In genomic region chr7:24668922-24669635, GRCh38 we compare ENCODE assay signal across 15 cellular contexts.
DNase-seq lines count a peak whose midpoint lies in the region; ATAC-seq, FAIRE-seq and TF ChIP-seq lines count a peak whose summit lies in the region.
"Had no signal": no experiment of that assay in that cellular context is flagged by ENCODE, and none has a peak within 500 bp of the region (broad histone marks: within the 10 kb centered on the region; RNA-seq: fewer than 3 reads in every experiment).

No MANE protein-coding gene starts in this region.

- peaks cover 0 to 16% of the 10 kb centered on the region in 2 experiments; a peak in 2 of 5 replicates for H3K4me1 ChIP-seq in K562 (replicated peaks in 1 of 2; ENCODE audit: control insufficient read depth in 2 of 2, insufficient read depth in 2 of 2, low read length in 2 of 2)
- H3K4me1 ChIP-seq: SJCRH30, uterus had no signal

- H3K4me3 ChIP-seq in K562 (no peak overlapping the region), coronary artery (no peak overlapping the region)
- H3K4me3 ChIP-seq: SJCRH30, uterus had no signal

- no TSS peak for BruUV-seq in K562 (replicated peaks; lab: Mats Ljungman, UMichigan)

- FAIRE-seq in K562 (lab: Jason Lieb, UNC), result no peak

- no peaks in the 10 kb centered on the region for H3K9me1 ChIP-seq in K562 (ENCODE audit: control insufficient read depth, insufficient read depth, low read length)

- DNase-seq in AG08395 (ENCODE audit: low spot score) (peak; percentile 2), LHCN-M2 (ENCODE audit: low read depth) (peak; percentile 87), K562 (ENCODE audit: extremely low read depth in 1 of 4, low spot score in 3 of 4) (peak in 1 of 4 experiments; percentile 9), left colon (peak; percentile 6 to 27), D341Med (ENCODE audit: low spot score) (no peak), coronary artery (ENCODE audit: low spot score) (no peak)
- DNase-seq: activated CD4-positive, alpha-beta T cell treated with anti-CD3 and anti-CD28 coated beads for 48 hours; NCI-H1417 treated with DMSO at 0.1 percent for 48 hours; NCI-H69; stimulated activated CD4-positive, alpha-beta T cell treated with anti-CD3 and anti-CD28 coated beads, Interleukin-12 subunit alpha, Interleukin-12 subunit beta, amount 100 ng/mL, for 4 hours; uterus had no signal

- ATAC-seq in K562 (peak; percentile 33; the same call in 1 of the 3 replicates), left colon (peak; percentile 100), GM18907 (IDR thresholded peaks at IDR 0.05; ENCODE audit: unreplicated experiment) (no peak), HG03108 (IDR thresholded peaks at IDR 0.05; ENCODE audit: unreplicated experiment) (no peak)
- ATAC-seq: activated T-helper 17 cell treated with anti-CD3 and anti-CD28 coated beads, Interleukin-2, amount 50 U/mL, for 72 hours had no signal

- TF ChIP-seq EP300 in K562 (IDR thresholded peaks at IDR 0.05; ENCODE audit: low read length), result no peak

- CTCF ChIA-PET in K562 (lab: Yijun Ruan, JAX; ENCODE audit: low intra/inter-chr PET ratio), result no interaction called here

- no peaks in the 10 kb centered on the region for H4K20me1 ChIP-seq in K562 (replicated peaks; ENCODE audit: control insufficient read depth, insufficient read depth, low read length)

- no peaks in the 10 kb centered on the region for H3K79me2 ChIP-seq in K562 (ENCODE audit: control insufficient read depth, insufficient read depth, low read length)

- H3K9ac ChIP-seq in K562 (ENCODE audit: insufficient read depth in 1 of 2, low read depth in 2 of 2, low read length in 2 of 2), result no peak overlapping the region

- TF ChIP-seq POLR2A in K562 (conservative IDR thresholded peaks at IDR 0.05), result no peak

- 39% methylated on average over 3 of the region's 3 CpGs for WGBS in K562 (ENCODE audit: insufficient coverage, low coverage, missing lambda C conversion rate)

- in situ Hi-C loops in K562 (cut with MboI), result loop anchor here (10.0 kb wide), 2 partner anchors 364 to 1104 kb away; no protein-coding TSS in a partner anchor

- H3K27me3 ChIP-seq in K562 (ENCODE audit: control insufficient read depth in 2 of 2, insufficient read depth in 2 of 2, low read length in 2 of 2), result no peaks in the 10 kb centered on the region
- H3K27me3 ChIP-seq: SJCRH30, uterus had no signal

- H3K4me2 ChIP-seq in K562 (ENCODE audit: insufficient read depth, low read length), result no peak overlapping the region

- TF ChIP-seq CTCF in K562 (IDR thresholded peaks at IDR 0.05 in 2 of 3, conservative IDR thresholded peaks at IDR 0.05 in 1 of 3; ENCODE audit: insufficient read depth in 2 of 3, low read depth in 1 of 3, low read length in 3 of 3), result no peak
- no peak for TF ChIP-seq CTCF in coronary artery (IDR thresholded peaks at IDR 0.05)

- intact Hi-C loops in K562 (cut with micrococcal nuclease), result loop anchor here (5.0 kb wide), 2 partner anchors 262 to 352 kb away; no protein-coding TSS in a partner anchor
- intact Hi-C loops in left colon (cut with DNase I, micrococcal nuclease), result loop anchor here in 1 of 2 donors (10.0 kb wide), 3 partner anchors 94 to 804 kb away; partner anchors contain the start of gene PALS2

- peak overlapping the region; percentile 25; the same call in 1 of the 3 replicates for H3K27ac ChIP-seq in K562 (ENCODE audit: extremely low read depth, low read depth, low read length)
- no peak overlapping the region for H3K27ac ChIP-seq in coronary artery
- H3K27ac ChIP-seq: SJCRH30, uterus had no signal

- H3K36me3 ChIP-seq in K562 (ENCODE audit: control insufficient read depth, insufficient read depth, low read length), result peaks cover 5% of the 10 kb centered on the region; the same call in 2 of the 3 replicates
- H3K36me3 ChIP-seq: uterus had no signal

- no peak overlapping the region for H2AFZ ChIP-seq in K562 (ENCODE audit: low read depth, low read length)

- POLR2A ChIA-PET in K562 (lab: Yijun Ruan, JAX), result interaction anchor here (0.6 to 1.4 kb wide), 6 partner anchors 15 to 294 kb away, joined by 3 to 4 read pairs (median 3); partner anchors contain the start of gene PALS2

- TF ChIP-seq RAD21 in K562 (CRISPR knock-in tag; conservative IDR thresholded peaks at IDR 0.05 in 1 of 2, IDR thresholded peaks at IDR 0.05 in 1 of 2), result no peak

- no peaks in the 10 kb centered on the region for H3K9me3 ChIP-seq in K562 (replicated peaks; ENCODE audit: control insufficient read depth, insufficient read depth, low read depth, low read length)
- H3K9me3 ChIP-seq: SJCRH30, uterus had no signal

TF ChIP-seq in K562, 482 proteins besides CTCF, POLR2A, EP300 and RAD21:
- TF ChIP-seq ZBTB8A (IDR thresholded peaks at IDR 0.05; ENCODE audit: partially characterized antibody), result no peak
- TF ChIP-seq BMI1 (IDR thresholded peaks at IDR 0.05; ENCODE audit: low read length), result no peak
- TF ChIP-seq CBX2 (IDR thresholded peaks at IDR 0.05; ENCODE audit: insufficient read depth, low read length, poor library complexity, severe bottlenecking), result no peak

Comparison
In these comparisons a context has a peak if more than half of its experiments do, and no peak if none do; other contexts are left out.
1. DNase-seq: peak in AG08395 (single experiment), LHCN-M2 (single experiment) and left colon (2 of 2); none in D341Med (single experiment) and coronary artery (single experiment).
2. ATAC-seq: peak in K562 (single experiment) and left colon (single experiment); none in GM18907 (single experiment) and HG03108 (single experiment).